Comparison of ENCODE assay signal across 13 cellular contexts in the genomic region with DNA sequence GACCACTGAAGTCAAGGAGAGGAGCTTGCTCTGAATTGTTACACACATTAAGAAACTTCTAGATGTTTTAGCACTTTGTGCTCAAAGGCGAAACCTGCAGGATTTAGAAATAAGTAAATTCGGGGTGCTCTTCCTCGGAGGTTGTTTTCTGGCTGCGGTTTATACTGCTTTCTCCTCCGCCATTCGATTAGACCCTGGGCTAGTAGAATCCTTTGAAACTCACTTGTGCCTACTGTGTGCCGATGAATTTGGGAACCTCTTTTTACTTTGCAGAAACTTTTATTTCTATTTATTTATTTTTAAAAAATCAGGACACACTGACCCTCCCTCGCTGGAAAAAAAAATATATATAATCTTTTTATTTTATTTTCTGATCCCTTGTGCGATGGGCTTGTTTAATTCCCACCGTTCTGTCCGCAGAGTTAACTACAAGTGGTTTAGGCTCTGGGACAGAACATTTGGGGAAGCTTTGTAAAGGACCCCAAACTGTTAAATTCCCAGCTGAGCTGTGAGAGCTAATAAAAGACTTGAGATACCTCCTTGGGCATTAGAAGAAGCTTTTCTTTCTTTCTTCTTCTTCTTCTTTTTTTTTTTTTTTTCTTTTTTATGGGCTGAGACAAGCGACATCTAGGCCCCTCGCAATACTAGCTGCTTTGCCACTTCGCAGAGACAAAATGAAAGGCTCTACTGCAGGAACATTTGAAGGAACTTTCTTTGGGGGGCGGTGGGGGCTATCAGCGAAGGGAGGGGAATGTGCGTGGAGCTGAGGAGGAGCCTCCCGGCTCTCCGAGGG. TPM values are rescaled to one million over a fixed set of nuclear protein-coding genes. Genes with fewer than 3 reads are reported as not detected.
A peak's percentile ranks its signal among the peaks of the same experiment; 100 is the strongest.
DNase-seq lines count a peak whose midpoint lies in the region; ATAC-seq, FAIRE-seq and TF ChIP-seq lines count a peak whose summit lies in the region.
"Had no signal": no experiment of that assay in that cellular context is flagged by ENCODE, and none has a peak within 500 bp of the region (broad histone marks: within the 10 kb centered on the region; RNA-seq: fewer than 3 reads in every experiment).

No MANE protein-coding gene starts in this region.

- H3K9ac ChIP-seq in H1 (replicated peaks in 1 of 4; ENCODE audit: extremely low read depth in 1 of 4, low read depth in 3 of 4, low read length in 3 of 4): no peak overlapping the region
- H3K9ac ChIP-seq in PC-3 (ENCODE audit: low read length): no peak overlapping the region

- TF ChIP-seq EP300 in H1 (IDR thresholded peaks at IDR 0.05; ENCODE audit: borderline replicate concordance in 1 of 2, low read depth in 2 of 2, low read length in 2 of 2): no peak

- H4K8ac ChIP-seq in H1 (ENCODE audit: extremely low read depth, insufficient read depth, low read length): 0 out of 2 replicates have a peak overlapping the region, but pooled peaks have one; percentile 21

- H2BK12ac ChIP-seq in H1 (ENCODE audit: low read depth, low read length): 0 out of 2 replicates have a peak overlapping the region, but pooled peaks have one; percentile 29

- H3K14ac ChIP-seq in H1 (ENCODE audit: insufficient read length): no peak overlapping the region

- ATAC-seq in thoracic aorta (ENCODE audit: insufficient number of reproducible peaks, low FRiP score, low read depth) (no peak), GM18519 (IDR thresholded peaks at IDR 0.05; ENCODE audit: low FRiP score, unreplicated experiment) (no peak), PC-3 (no peak)

- no peak overlapping the region for H4K5ac ChIP-seq in H1 (ENCODE audit: insufficient read length, low read depth, low read length)

- H3K27me3 Mint-ChIP-seq in mesothelial cell of epicardium (ENCODE audit: low read depth): no peaks in the 10 kb centered on the region

- TF ChIP-seq CTCF in H1 (IDR thresholded peaks at IDR 0.05; ENCODE audit: control extremely low read depth in 1 of 3, insufficient read depth in 1 of 3, low read depth in 1 of 3, low read length in 3 of 3) (no peak), mesothelial cell of epicardium (IDR thresholded peaks at IDR 0.05; ENCODE audit: unreplicated experiment) (no peak), thoracic aorta (IDR thresholded peaks at IDR 0.05) (no peak), PC-3 (conservative IDR thresholded peaks at IDR 0.05; ENCODE audit: low read depth, low read length) (no peak)

- H3K4me1 ChIP-seq in H1 (replicated peaks in 1 of 4; ENCODE audit: control insufficient read depth in 3 of 4, insufficient read depth in 4 of 4, low read length in 3 of 4) (peaks cover 13 to 41% (median 17%) of the 10 kb centered on the region in 4 experiments), thoracic aorta (ENCODE audit: control insufficient read depth in 1 of 2, low read depth in 2 of 2) (peaks cover 0 to 21% of the 10 kb centered on the region in 2 donors), PC-3 (ENCODE audit: insufficient read depth, low read length) (no peaks in the 10 kb centered on the region)

- no peak overlapping the region for H3K56ac ChIP-seq in H1 (replicated peaks; ENCODE audit: insufficient read length, low read depth, low read length)

- H2BK15ac ChIP-seq in H1 (ENCODE audit: low read length): no peak overlapping the region

- POLR2A ChIA-PET in H1 (lab: Charles Lee; ENCODE audit: partially characterized antibody): interaction anchor here (1.1 to 2.3 kb wide), 3 partner anchors 12 to 138 kb away, joined by 4 to 8 read pairs (median 6); no protein-coding TSS in a partner anchor
- POLR2A ChIA-PET in PC-3 (lab: Charles Lee; ENCODE audit: unreplicated experiment): no interaction called here

- H3K27me3 ChIP-seq in H1 (replicated peaks in 1 of 4; ENCODE audit: control insufficient read depth in 3 of 4, extremely low read depth in 1 of 4, insufficient read depth in 3 of 4, low read length in 3 of 4): peaks cover 70 to 100% (median 93%) of the 10 kb centered on the region in 4 experiments
- H3K27me3 ChIP-seq in thoracic aorta (replicated peaks; ENCODE audit: insufficient read depth): no peaks in the 10 kb centered on the region
- H3K27me3 ChIP-seq in PC-3 (ENCODE audit: low read length): no peaks in the 10 kb centered on the region

- H3K79me1 ChIP-seq in H1 (ENCODE audit: low read depth, low read length): no peaks in the 10 kb centered on the region

- WGBS in H1 (ENCODE audit: extremely low coverage in 1 of 2, insufficient coverage in 1 of 2, insufficient read length in 1 of 2, insufficient replicate concordance in 2 of 2, low coverage in 1 of 2, low lambda C conversion rate in 2 of 2, missing lambda C conversion rate in 1 of 2), 2 experiments: 11% methylated on average over 15 of the region's 19 CpGs; no CpG with 5 or more reads in 1 of the 2 experiments

- TF ChIP-seq RAD21 in H1 (IDR thresholded peaks at IDR 0.05 in 1 of 2, conservative IDR thresholded peaks at IDR 0.05 in 1 of 2; ENCODE audit: low read depth in 2 of 2, low read length in 2 of 2): no peak

- H3K79me2 ChIP-seq in H1 (ENCODE audit: control insufficient read depth in 1 of 2, insufficient read depth in 2 of 2, low read length in 2 of 2): no peaks in the 10 kb centered on the region
- peaks cover 16% of the 10 kb centered on the region; the same call in 1 of the 2 replicates for H3K79me2 ChIP-seq in PC-3 (ENCODE audit: low read length)

- H3F3A ChIP-seq in PC-3 (ENCODE audit: low read length, unreplicated experiment): no peaks in the 10 kb centered on the region

- no peak overlapping the region for H2BK20ac ChIP-seq in H1 (ENCODE audit: low read length)

- no peak for TF ChIP-seq POLR2A in H1 (IDR thresholded peaks at IDR 0.05; ENCODE audit: control extremely low read depth in 1 of 2, low read depth in 2 of 2, low read length in 2 of 2)

- H3K4me2 ChIP-seq in H1 (ENCODE audit: insufficient read depth in 1 of 2, low read depth in 2 of 2, low read length in 2 of 2) (peak overlapping the region; percentile 85 to 89), PC-3 (ENCODE audit: low read length) (no peak overlapping the region)

- H3K9me3 ChIP-seq in H1 (ENCODE audit: insufficient read depth in 2 of 2, low read depth in 1 of 2, low read length in 1 of 2) (no peaks in the 10 kb centered on the region), thoracic aorta (no peaks in the 10 kb centered on the region), PC-3 (ENCODE audit: low read length) (no peaks in the 10 kb centered on the region)
- H3K9me3 ChIP-seq: neutrophil had no signal

- peaks cover 9% of the 10 kb centered on the region for H3K23me2 ChIP-seq in H1 (ENCODE audit: low read depth, low read length)

- H2AFZ ChIP-seq in H1 (ENCODE audit: low read length) (no peak overlapping the region), PC-3 (ENCODE audit: low read length) (no peak overlapping the region)

- no peak overlapping the region; the same call in 1 of the 2 replicates for H3K18ac ChIP-seq in H1 (ENCODE audit: extremely low read depth, low read length)

- no peak overlapping the region for H3K23ac ChIP-seq in H1 (ENCODE audit: insufficient read length)

- no peak overlapping the region for H2BK5ac ChIP-seq in H1 (ENCODE audit: low read depth, low read length)

- H3K27ac ChIP-seq in H1 (ENCODE audit: low read depth, low read length) (no peak overlapping the region), thoracic aorta (peak overlapping the region; percentile 99 to 100), PC-3 (ENCODE audit: low read length) (no peak overlapping the region)
- H3K27ac ChIP-seq: HL-60, neutrophil had no signal

- no peak overlapping the region for H3K4ac ChIP-seq in H1 (replicated peaks; ENCODE audit: insufficient read length, low read depth, low read length)

- H3K9me2 ChIP-seq in PC-3 (replicated peaks; ENCODE audit: low read length): no peaks in the 10 kb centered on the region

- no TSS peak for BruUV-seq in PC-3 (replicated peaks; lab: Mats Ljungman, UMichigan)

- H3K36me3 ChIP-seq in H1 (ENCODE audit: control insufficient read depth in 2 of 4, insufficient read depth in 4 of 4, low read length in 3 of 4): no peaks in the 10 kb centered on the region
- H3K36me3 ChIP-seq in thoracic aorta: no peaks in the 10 kb centered on the region
- H3K36me3 ChIP-seq in PC-3 (ENCODE audit: low read depth, low read length): no peaks in the 10 kb centered on the region
- H3K36me3 ChIP-seq: neutrophil had no signal

- peak overlapping the region; percentile 88 for H3K4me3 Mint-ChIP-seq in mesothelial cell of epicardium

- intact Hi-C loops in PC-3 (cut with micrococcal nuclease): loop anchor here (5.0 to 10.0 kb wide), 2 partner anchors 776 to 1134 kb away; no protein-coding TSS in a partner anchor

- CTCF ChIA-PET in H1 (lab: Charles Lee; ENCODE audit: partially characterized antibody) (interaction anchor here (0.7 to 10.4 kb wide), 3 partner anchors 11 to 1186 kb away, joined by 3 to 161 read pairs (median 3); no protein-coding TSS in a partner anchor), PC-3 (lab: Charles Lee) (interaction anchor here (0.6 kb wide), 1 partner anchor 121 kb away, joined by 5 read pairs; no protein-coding TSS in a partner anchor)

- no peak overlapping the region for H2BK120ac ChIP-seq in H1 (replicated peaks; ENCODE audit: low read depth, low read length)

- peaks cover 52% of the 10 kb centered on the region for H3K36me3 Mint-ChIP-seq in mesothelial cell of epicardium

- no peak overlapping the region for H4K91ac ChIP-seq in H1 (replicated peaks; ENCODE audit: insufficient read length, low read length)

- FAIRE-seq in H1 (lab: Jason Lieb, UNC): no peak

- H2AK5ac ChIP-seq in H1 (ENCODE audit: low read depth, low read length): no peak overlapping the region

- no peaks in the 10 kb centered on the region for H3K9me3 Mint-ChIP-seq in mesothelial cell of epicardium

- H3K27ac Mint-ChIP-seq in mesothelial cell of epicardium: peak overlapping the region; percentile 100

- peak overlapping the region in 1 of 4 experiments; percentile 60; a peak in 3 of 8 replicates for H3K4me3 ChIP-seq in H1 (ENCODE audit: extremely low read depth in 1 of 4, insufficient read depth in 2 of 4, low read depth in 3 of 4, low read length in 4 of 4)
- H3K4me3 ChIP-seq in thoracic aorta: peak overlapping the region; percentile 75
- no peak overlapping the region for H3K4me3 ChIP-seq in PC-3 (ENCODE audit: low read length)

- DNase-seq in MV-4-11 (lab: John Stamatoyannopoulos, UW) (peak; percentile 46), H1 (ENCODE audit: low read depth in 1 of 2, low spot score in 2 of 2) (no peak), mesothelial cell of epicardium (ENCODE audit: low spot score in 2 of 2, unreplicated experiment in 2 of 2) (no peak), thoracic aorta (ENCODE audit: low spot score) (no peak), PC-3 (no peak), Kasumi-1 (lab: John Stamatoyannopoulos, UW) (no peak), NCI-H226 (no peak)
- DNase-seq: activated CD4-positive, alpha-beta T cell treated with anti-CD3 and anti-CD28 coated beads for 4 hours; effector CD4-positive, alpha-beta T cell; NCI-H524 treated with DMSO at 0.1 percent for 48 hours had no signal

- H4K20me1 ChIP-seq in H1 (replicated peaks in 1 of 2; ENCODE audit: control insufficient read depth in 1 of 2, insufficient read depth in 2 of 2, low read length in 2 of 2) (peaks cover 8 to 14% of the 10 kb centered on the region in 2 experiments), PC-3 (ENCODE audit: low read length) (no peaks in the 10 kb centered on the region)

- H3K4me1 Mint-ChIP-seq in mesothelial cell of epicardium: peaks cover 41% of the 10 kb centered on the region

RNA-seq across cellular contexts. Expression of gene MEIS1, which starts 3.8 kb away (rescaled TPM):
- 0.63 and 1.2 TPM in 2 replicates for total RNA-seq in H1 (2021; fragmentation: NEBNext Ultra II Directional; extraction: Animal tissue kit (Norgen Biotek cat#: 25700))
- polyA plus RNA-seq in H1 (2011; rRNA removed): 0.17 and 0.30 TPM in 2 replicates
- 0.14 TPM for polyA plus RNA-seq in H1 (2011; cell fraction: cytosol; rRNA removed)
- polyA plus RNA-seq in H1 (2011; cell fraction: nucleus; rRNA removed): 0.54 TPM
- 0.17 to 0.47 TPM (median 0.33 TPM) in 4 replicates for polyA plus RNA-seq in H1 (2012, experiment 1 of 2)
- polyA plus RNA-seq in H1 (2012, experiment 2 of 2): not detected
- 0.16 TPM for polyA plus RNA-seq in H1 (2013, experiment 1 of 2)
- polyA plus RNA-seq in H1 (2013, experiment 2 of 2): 0.09 TPM
- polyA minus RNA-seq in H1 (2011; rRNA and poly(A)+ RNA removed): 0.24 and 1.2 TPM in 2 replicates
- not detected for polyA minus RNA-seq in H1 (2011; cell fraction: cytosol; rRNA and poly(A)+ RNA removed)
- 1.5 TPM for polyA minus RNA-seq in H1 (2011; cell fraction: nucleus; rRNA and poly(A)+ RNA removed)
- 305 to 324 TPM (median 317 TPM) in 3 replicates for total RNA-seq in mesothelial cell of epicardium
- 10 to 100 TPM; 29.4 to 58.4 TPM for total RNA-seq in thoracic aorta
- 4.1 and 5.9 TPM in 2 replicates for total RNA-seq in PC-3 (2014; rRNA removed)

Comparison
In these comparisons a context has a peak if more than half of its experiments do, and no peak if none do; other contexts are left out.
1. H3K27ac ChIP-seq: peak in thoracic aorta (2 of 2); none in H1 (single experiment) and PC-3 (single experiment).